30 cellular contexts compared by ENCODE assay signal in genomic region chr18:36191286-36191685, GRCh38.
"Had no signal": no experiment of that assay in that cellular context is flagged by ENCODE, and none has a peak within 500 bp of the region (broad histone marks: within the 10 kb centered on the region; RNA-seq: fewer than 3 reads in every experiment).

No MANE protein-coding gene starts in this region.

- H3K4me1 ChIP-seq: uterus had no signal

- H3K4me3 ChIP-seq: left lung, lower lobe of right lung, neural progenitor cell, ovary, skin epidermis, tibial nerve, uterus had no signal

- ATAC-seq: left cardiac atrium; left lung; lower lobe of right lung; natural killer cell; right cardiac atrium; sciatic nerve; stimulated activated memory B cell treated with anti-CD40 and anti-IgM and Interleukin-4, amounts not matched to agents 10 μg/mL and 1 μg/mL and 100 μg/mL, for 72 hours; stimulated activated naive CD8-positive, alpha-beta T cell treated with anti-CD3 and anti-CD28 coated beads, Interleukin-15, amount 100 ng/mL, for 72 hours had no signal

- H3K36me3 Mint-ChIP-seq: mesothelial cell of epicardium; natural killer cell; neural progenitor cell; stimulated activated memory B cell treated with anti-CD40 and anti-IgM and Interleukin-4, amounts not matched to agents 10 μg/mL and 1 μg/mL and 100 μg/mL, for 72 hours; type B pancreatic cell had no signal

- DNase-seq: hippocampal formation; kidney glomerular epithelial cell; left cardiac atrium; left lung; lower lobe of right lung; mammary epithelial cell; mesenchymal stem cell; naive B cell; natural killer cell; nephron progenitor cell; occipital lobe; ovary; right cardiac atrium; stimulated activated CD4-positive, alpha-beta T cell treated with anti-CD3 and anti-CD28 coated beads, Interleukin-1b, Interleukin-23, amount 100 ng/mL, for 48 hours; stimulated activated CD4-positive, alpha-beta T cell treated with anti-CD3 and anti-CD28 coated beads, Interleukin-2, amount 100 ng/mL, for 48 hours; stimulated activated CD4-positive, alpha-beta T cell treated with anti-CD3 and anti-CD28 coated beads, Interleukin-4, amount 100 ng/mL, for 4 hours; stimulated activated CD8-positive, alpha-beta memory T cell treated with anti-CD3 and anti-CD28 coated beads, Interleukin-4, amount 100 ng/mL, for 48 hours; stimulated activated naive CD4-positive, alpha-beta T cell treated with Interleukin-2 at 50 U/mL for 16 hours; stimulated activated naive CD8-positive, alpha-beta T cell treated with anti-CD3 and anti-CD28 coated beads, Interleukin-15, amount 100 ng/mL, for 72 hours; substantia nigra; uterus had no signal

- H3K9me3 Mint-ChIP-seq: mesothelial cell of epicardium; naive B cell; natural killer cell; nephron progenitor cell; neural progenitor cell; stimulated activated memory B cell treated with anti-CD40 and anti-IgM and Interleukin-4, amounts not matched to agents 10 μg/mL and 1 μg/mL and 100 μg/mL, for 72 hours; stimulated activated naive CD8-positive, alpha-beta T cell treated with anti-CD3 and anti-CD28 coated beads, Interleukin-15, amount 100 ng/mL, for 72 hours; type B pancreatic cell had no signal

- H3K4me3 Mint-ChIP-seq: mesothelial cell of epicardium; natural killer cell; nephron progenitor cell; neural progenitor cell; stimulated activated memory B cell treated with anti-CD40 and anti-IgM and Interleukin-4, amounts not matched to agents 10 μg/mL and 1 μg/mL and 100 μg/mL, for 72 hours; stimulated activated naive CD8-positive, alpha-beta T cell treated with anti-CD3 and anti-CD28 coated beads, Interleukin-15, amount 100 ng/mL, for 72 hours; type B pancreatic cell had no signal

- H3K27me3 ChIP-seq: ovary, tibial nerve, uterus had no signal

- H3K27ac ChIP-seq: left lung, lower lobe of right lung, neural progenitor cell, neutrophil, ovary, skin epidermis, tibial nerve, uterus had no signal

- H3K9me3 ChIP-seq: left lung, lower lobe of right lung, neutrophil, ovary, tibial nerve, uterus had no signal

- H3K27ac Mint-ChIP-seq: mesothelial cell of epicardium; naive B cell; natural killer cell; nephron progenitor cell; neural progenitor cell; progenitor cell of endocrine pancreas; stimulated activated memory B cell treated with anti-CD40 and anti-IgM and Interleukin-4, amounts not matched to agents 10 μg/mL and 1 μg/mL and 100 μg/mL, for 72 hours; stimulated activated naive CD8-positive, alpha-beta T cell treated with anti-CD3 and anti-CD28 coated beads, Interleukin-15, amount 100 ng/mL, for 72 hours; type B pancreatic cell had no signal

- H3K36me3 ChIP-seq: left lung, lower lobe of right lung, neural progenitor cell, neutrophil, ovary, tibial nerve, uterus had no signal
